ENCODE assay signal across 32 cellular contexts in the genomic region with DNA sequence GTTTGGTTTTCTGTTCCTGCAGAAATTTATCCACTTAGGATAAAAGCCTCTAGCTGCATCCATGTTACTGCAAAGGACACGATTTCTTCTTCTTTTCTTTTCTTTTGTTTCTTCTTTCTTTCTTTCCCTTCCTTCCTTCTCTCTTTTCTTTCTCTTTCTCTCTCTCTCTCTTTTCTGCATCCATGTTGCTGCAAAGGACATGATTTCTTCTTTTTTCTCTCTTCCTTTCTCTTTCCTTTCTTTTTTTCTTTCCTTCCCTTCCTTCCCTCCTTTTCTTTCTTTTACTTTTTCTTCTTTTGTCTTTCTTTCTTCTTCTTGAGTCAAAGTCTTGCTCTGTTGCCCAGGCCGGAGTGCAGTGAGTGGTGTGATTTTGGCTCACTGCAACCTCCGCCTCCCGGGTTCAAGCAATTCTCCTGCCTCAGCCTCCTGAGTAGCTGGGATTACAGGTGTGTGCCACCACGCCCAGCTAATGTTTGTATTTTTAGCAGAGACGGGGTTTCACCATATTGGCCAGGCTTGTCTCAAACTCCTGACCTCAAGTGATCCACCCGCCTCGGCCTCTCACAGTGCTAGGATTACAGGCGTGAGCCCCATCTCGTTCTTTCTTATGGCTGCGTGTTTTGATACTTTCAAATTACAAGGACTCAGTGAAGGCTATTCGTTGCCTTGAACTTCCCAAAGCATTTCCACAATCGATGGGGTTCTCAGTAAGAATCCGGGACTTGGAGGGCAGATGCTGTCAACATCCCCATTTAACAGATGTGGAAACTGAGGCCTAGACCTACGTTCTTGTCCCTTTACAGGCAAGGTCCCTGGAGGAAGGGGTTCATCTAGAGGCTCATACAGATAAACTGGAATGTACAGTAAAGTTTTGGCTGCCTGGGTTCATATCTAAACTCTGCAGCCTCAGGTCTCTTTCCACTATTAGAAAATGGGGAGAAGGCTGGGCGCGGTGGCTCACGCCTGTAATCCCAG. TPM values are rescaled to one million over a fixed set of nuclear protein-coding genes. Genes with fewer than 3 reads are reported as not detected.
DNase-seq lines count a peak whose midpoint lies in the region; ATAC-seq, FAIRE-seq and TF ChIP-seq lines count a peak whose summit lies in the region.
"Had no signal": no experiment of that assay in that cellular context is flagged by ENCODE, and none has a peak within 500 bp of the region (broad histone marks: within the 10 kb centered on the region; RNA-seq: fewer than 3 reads in every experiment).

No MANE protein-coding gene starts in this region.

- H3K9ac ChIP-seq in kidney (ENCODE audit: low read length in 2 of 2), result no peak overlapping the region

- H3K27ac ChIP-seq in kidney (ENCODE audit: low read depth in 2 of 2, low read length in 2 of 2) (no peak overlapping the region), right cardiac atrium (ENCODE audit: low read length) (no peak overlapping the region)
- H3K27ac ChIP-seq: PC-9, SJCRH30 had no signal

- no peak for FAIRE-seq in kidney (lab: Jason Lieb, UNC)
- FAIRE-seq: GM12878, H1 had no signal

- TF ChIP-seq CTCF in kidney (IDR thresholded peaks at IDR 0.05; ENCODE audit: borderline replicate concordance, extremely low read depth, insufficient read depth) (no peak), neural crest cell (conservative IDR thresholded peaks at IDR 0.05) (no peak)

- H3K27me3 ChIP-seq in right cardiac atrium (ENCODE audit: control insufficient read depth, insufficient read depth), result no peaks in the 10 kb centered on the region
- H3K27me3 ChIP-seq: SJCRH30 had no signal

- H3K9me3 ChIP-seq in kidney (ENCODE audit: control insufficient read depth in 1 of 2, low read length in 2 of 2), result no peaks in the 10 kb centered on the region
- no peaks in the 10 kb centered on the region for H3K9me3 ChIP-seq in right cardiac atrium (ENCODE audit: control insufficient read depth, low read length)
- H3K9me3 ChIP-seq: Caco-2, SJCRH30 had no signal

- 91% methylated on average over 18 of the region's 18 CpGs for WGBS in right cardiac atrium

- H3K4me3 ChIP-seq in kidney (ENCODE audit: low read length in 2 of 2) (no peak overlapping the region), right cardiac atrium (ENCODE audit: low read length) (no peak overlapping the region)
- H3K4me3 ChIP-seq: GM12878, PC-9, SJCRH30 had no signal

- peaks cover 4% of the 10 kb centered on the region for H3K4me1 Mint-ChIP-seq in T-helper 2 cell treated with Interferon-gamma antibody and Interleukin-4, amounts not matched to agents 5 μg/mL and 100 μg/mL, for 36 hours (ENCODE audit: low read depth)
- H3K4me1 Mint-ChIP-seq in neural crest cell, result peaks cover 9% of the 10 kb centered on the region

- peaks cover 9% of the 10 kb centered on the region for H3K36me3 Mint-ChIP-seq in T-helper 2 cell treated with Interferon-gamma antibody and Interleukin-4, amounts not matched to agents 5 μg/mL and 100 μg/mL, for 36 hours (ENCODE audit: low read depth)
- no peaks in the 10 kb centered on the region for H3K36me3 Mint-ChIP-seq in neural crest cell (ENCODE audit: low read depth)

- no peak for DNase-seq in T-helper 2 cell treated with Interferon-gamma antibody and Interleukin-4, amounts not matched to agents 5 μg/mL and 100 μg/mL, for 36 hours (ENCODE audit: low spot score)
- DNase-seq in T-helper 2 cell, result no peak
- peak; percentile 22 for DNase-seq in kidney
- no peak for DNase-seq in neural crest cell (ENCODE audit: low read depth, low spot score)
- no peak for DNase-seq in HuH-7 (ENCODE audit: low spot score)
- no peak for DNase-seq in inferior parietal cortex (ENCODE audit: extremely low spot score)
- no peak for DNase-seq in right cardiac atrium
- DNase-seq: 8988T; ACHN; Caco-2; DMS79; EL; GDM1; KBM-7; MV-4-11; NCI-H1105; NCI-H1436 treated with DMSO at 0.1 percent for 48 hours; NCI-H187 treated with DMSO at 0.1 percent for 48 hours; NCI-H2107; NCI-H524; NCI-H82; NK-92 treated with Interleukin-12 subunit alpha and Interleukin-12 subunit beta, amount 100 ng/mL, for 24 hours; PC-9; SJCRH30 had no signal

- peaks cover 0 to 3% of the 10 kb centered on the region in 2 donors for H3K4me1 ChIP-seq in kidney (ENCODE audit: control insufficient read depth in 1 of 2, insufficient read depth in 1 of 2, low read depth in 1 of 2, low read length in 2 of 2)
- H3K4me1 ChIP-seq in right cardiac atrium (ENCODE audit: control insufficient read depth, insufficient read depth, low read length), result no peaks in the 10 kb centered on the region
- H3K4me1 ChIP-seq: Caco-2, SJCRH30 had no signal

- H3K4me3 Mint-ChIP-seq in T-helper 2 cell treated with Interferon-gamma antibody and Interleukin-4, amounts not matched to agents 5 μg/mL and 100 μg/mL, for 36 hours, result no peak overlapping the region
- H3K4me3 Mint-ChIP-seq in neural crest cell, result peak overlapping the region; percentile 35

- intact Hi-C loops in kidney (cut with DNase I), result no loop called here
- intact Hi-C loops in right cardiac atrium (cut with DNase I), result loop anchor here in 2 of 4 donors (5.0 to 10.0 kb wide), 3 partner anchors 57 to 87 kb away; partner anchors contain the start of genes MOSPD3 (in 2 of the 2), FBXO24 (in 1 of the 2) and LRCH4 (in 1 of the 2)

- peaks cover 20% of the 10 kb centered on the region for H3K27me3 Mint-ChIP-seq in T-helper 2 cell treated with Interferon-gamma antibody and Interleukin-4, amounts not matched to agents 5 μg/mL and 100 μg/mL, for 36 hours (ENCODE audit: low read depth)
- peaks cover 31% of the 10 kb centered on the region for H3K27me3 Mint-ChIP-seq in neural crest cell (ENCODE audit: low read depth)

- H3K27ac Mint-ChIP-seq in T-helper 2 cell treated with Interferon-gamma antibody and Interleukin-4, amounts not matched to agents 5 μg/mL and 100 μg/mL, for 36 hours, result peak overlapping the region; percentile 62
- H3K27ac Mint-ChIP-seq in neural crest cell (ENCODE audit: unreplicated experiment), result no peak overlapping the region

- H3K36me3 ChIP-seq in kidney (ENCODE audit: control insufficient read depth in 1 of 2, insufficient read depth in 2 of 2, low read length in 2 of 2), result peaks cover under 1% of the 10 kb centered on the region in 2 donors

- no peaks in the 10 kb centered on the region for H3K9me3 Mint-ChIP-seq in T-helper 2 cell treated with Interferon-gamma antibody and Interleukin-4, amounts not matched to agents 5 μg/mL and 100 μg/mL, for 36 hours
- no peaks in the 10 kb centered on the region for H3K9me3 Mint-ChIP-seq in neural crest cell

- no peak for ATAC-seq in right cardiac atrium
- ATAC-seq: GM12878, HCT116, Right ventricle myocardium inferior had no signal

RNA-seq across cellular contexts. Expression of gene GNB2, which starts 1.9 kb away (rescaled TPM):
- total RNA-seq in kidney (265 TPM), neural crest cell (215 and 229 TPM in 2 replicates), right cardiac atrium (100 to 1,000 TPM; 128 to 160 (median 132) TPM)
- polyA plus RNA-seq in kidney (ENCODE audit: insufficient read depth, low read depth, low replicate concordance) (234 TPM), right cardiac atrium (115 TPM)

RNA-seq across cellular contexts. Expression of gene ACTL6B, which starts 15.4 kb away (rescaled TPM):
- total RNA-seq in kidney (not detected), neural crest cell (2.4 and 3.1 TPM in 2 replicates), right cardiac atrium (not detected)
- polyA plus RNA-seq in kidney (ENCODE audit: insufficient read depth, low read depth, low replicate concordance) (not detected), right cardiac atrium (not detected)
- total RNA-seq: Caco-2, GM12878, LHCN-M2, MCF 10A, PC-9, Right ventricle myocardium inferior, RPMI7951, SJCRH30 had no signal
- polyA plus RNA-seq: BJ, GM12878 had no signal

RNA-seq across cellular contexts. Expression of gene GIGYF1, which starts 22.4 kb away (rescaled TPM):
- 51.3 TPM for total RNA-seq in kidney
- polyA plus RNA-seq in kidney (ENCODE audit: insufficient read depth, low read depth, low replicate concordance), result 11.6 TPM
- total RNA-seq in neural crest cell, result 71.8 and 82.9 TPM in 2 replicates
- total RNA-seq in right cardiac atrium, result 10 to 100 TPM; 26.7 to 39.6 (median 32.7) TPM
- polyA plus RNA-seq in right cardiac atrium, result 26.2 TPM

RNA-seq across cellular contexts. Expression of gene TFR2, which starts 30.3 kb away (rescaled TPM):
- total RNA-seq in kidney, result 0.79 TPM
- polyA plus RNA-seq in kidney (ENCODE audit: insufficient read depth, low read depth, low replicate concordance), result 0.22 TPM
- total RNA-seq in neural crest cell, result 1.7 and 2.4 TPM in 2 replicates
- total RNA-seq in right cardiac atrium, result under 1 TPM in 3 of 4 donors, not detected in 1; 0.25 to 0.41 (median 0.26) TPM
- polyA plus RNA-seq in right cardiac atrium, result 0.14 TPM
- total RNA-seq: MCF 10A, SJCRH30 had no signal

RNA-seq across cellular contexts. Expression of gene POP7, which starts 34.3 kb away (rescaled TPM):
- total RNA-seq in kidney, result 25.7 TPM
- polyA plus RNA-seq in kidney (ENCODE audit: insufficient read depth, low read depth, low replicate concordance), result 41.8 TPM
- 64.1 and 67.9 TPM in 2 replicates for total RNA-seq in neural crest cell
- 10 to 100 TPM; 21.4 to 26.4 (median 24.2) TPM for total RNA-seq in right cardiac atrium
- polyA plus RNA-seq in right cardiac atrium, result 37.2 TPM
